ENCODE assay signal across 23 cellular contexts in the genomic region with DNA sequence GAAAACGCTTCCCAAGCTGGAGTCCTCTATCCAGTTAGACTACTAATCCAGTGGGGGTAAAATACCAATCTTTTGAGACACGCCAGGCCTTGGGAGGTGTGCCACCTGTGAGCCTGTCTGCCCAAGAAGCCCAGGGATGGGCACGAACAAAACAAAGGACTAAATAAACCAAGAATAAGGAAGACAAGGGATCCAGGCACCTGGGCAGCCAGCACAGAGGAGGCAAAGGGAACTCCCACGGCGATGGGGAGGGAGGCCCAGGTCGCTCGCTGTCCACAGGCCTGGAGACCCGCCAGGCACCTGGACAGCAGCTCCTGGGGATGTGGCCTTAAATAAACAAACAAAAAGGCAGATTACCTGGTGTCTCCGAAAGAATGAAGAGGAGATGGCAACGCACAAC.
"Had no signal": no experiment of that assay in that cellular context is flagged by ENCODE, and none has a peak within 500 bp of the region (broad histone marks: within the 10 kb centered on the region; RNA-seq: fewer than 3 reads in every experiment).

No MANE protein-coding gene starts in this region.

- H3K4me3 ChIP-seq: dorsolateral prefrontal cortex, lower lobe of right lung, transverse colon, uterus had no signal

- H3K27ac ChIP-seq: lower lobe of right lung, neutrophil, transverse colon, uterus had no signal

- H3K27me3 ChIP-seq: dorsolateral prefrontal cortex, transverse colon, uterus had no signal

- H3K9me3 ChIP-seq: lower lobe of right lung, neutrophil, transverse colon, uterus had no signal

- DNase-seq: activated CD4-positive, alpha-beta T cell treated with anti-CD3 and anti-CD28 coated beads for 48 hours; activated CD4-positive, CD25-positive, alpha-beta regulatory T cell; activated CD8-positive, alpha-beta T cell treated with anti-CD3 and anti-CD28 coated beads for 36 hours; activated naive CD4-positive, alpha-beta T cell treated with Interleukin-2 at 50 U/mL for 16 hours; activated naive CD8-positive, alpha-beta T cell treated with anti-CD3 and anti-CD28 coated beads, Interleukin-2, amount 50 U/mL, for 24 hours; activated T-cell treated with anti-CD3 and anti-CD28 coated beads, Interleukin-2, amount 50 U/mL, for 1 hour; anterior cingulate cortex; central memory CD4-positive, alpha-beta T cell; dorsolateral prefrontal cortex; foreskin fibroblast; hippocampal formation; left cardiac atrium; lower lobe of right lung; natural killer cell; retina; stimulated activated CD4-positive, alpha-beta T cell treated with anti-CD3 and anti-CD28 coated beads, Interleukin-12 subunit alpha, Interleukin-12 subunit beta, amount 100 ng/mL, for 4 hours; stimulated activated CD4-positive, alpha-beta T cell treated with anti-CD3 and anti-CD28 coated beads, Interleukin-1b, Interleukin-23, amount 100 ng/mL, for 48 hours; stimulated activated naive CD8-positive, alpha-beta T cell treated with anti-CD3 and anti-CD28 coated beads, Interleukin-15, Interleukin-2, amounts not matched to agents 100 U/mL and 50 U/mL, for 24 hours; transverse colon; uterus had no signal

- H3K36me3 ChIP-seq: lower lobe of right lung, neutrophil, transverse colon, uterus had no signal

- H3K4me1 ChIP-seq: lower lobe of right lung, uterus had no signal

- FAIRE-seq: colon, islet of Langerhans had no signal

- ATAC-seq: activated CD8-positive, alpha-beta T cell treated with anti-CD3 and anti-CD28 coated beads for 36 hours; activated naive CD8-positive, alpha-beta T cell treated with anti-CD3 and anti-CD28 coated beads, Interleukin-2, amount 50 U/mL, for 24 hours; left cardiac atrium; lower lobe of right lung; natural killer cell; stimulated activated naive CD8-positive, alpha-beta T cell treated with anti-CD3 and anti-CD28 coated beads, Interleukin-15, Interleukin-2, amounts not matched to agents 100 U/mL and 50 U/mL, for 24 hours had no signal
